ENCODE assay signal across 6 cellular contexts in genomic region chr6:91057689-91058088, GRCh38.
"Had no signal": no experiment of that assay in that cellular context is flagged by ENCODE, and none has a peak within 500 bp of the region (broad histone marks: within the 10 kb centered on the region; RNA-seq: fewer than 3 reads in every experiment).

No MANE protein-coding gene starts in this region.

- H3K4me2 ChIP-seq: KMS-11 had no signal

- DNase-seq: IMR-90, KBM-7, KG1 had no signal

- H3K9ac ChIP-seq: KMS-11 had no signal

- FAIRE-seq: HTR-8/SVneo had no signal

- H3K27ac ChIP-seq: HL-60, KMS-11 had no signal
